1 cellular context compared by ENCODE assay signal in genomic region chr2:111883661-111884591, GRCh38.
TF ChIP-seq lines count a peak whose summit lies in the region.

Gene ANAPC1, minus strand, starts transcription at chr2:111884193. Its CDS starts 3,368 bp downstream, at chr2:111880825.

TF ChIP-seq in GM12878, 131 proteins besides CTCF, POLR2A, EP300 and RAD21 (continued from another document and continues in another):
- TF ChIP-seq ZBTB11 (CRISPR knock-in tag; IDR thresholded peaks at IDR 0.05) (no peak), PAX5 (IDR thresholded peaks at IDR 0.05; ENCODE audit: borderline replicate concordance, low read depth, low read length) (no peak), MYC (IDR thresholded peaks at IDR 0.05; ENCODE audit: insufficient read depth, insufficient read length, insufficient replicate concordance, low read length, severe bottlenecking) (peak; percentile 78), NR2C2 (IDR thresholded peaks at IDR 0.05; ENCODE audit: borderline replicate concordance, control insufficient read depth, insufficient read length, low read depth) (no peak), ETV6 (conservative IDR thresholded peaks at IDR 0.05 in 1 of 2, IDR thresholded peaks at IDR 0.05 in 1 of 2; ENCODE audit: borderline replicate concordance in 1 of 2, low read depth in 1 of 2) (peak in 1 of 2 experiments; percentile 45; a peak in 1 of 4 replicates), SPI1 (IDR thresholded peaks at IDR 0.05; ENCODE audit: borderline replicate concordance, insufficient read depth, low read depth, low read length) (peak; percentile 77), PBX3 (IDR thresholded peaks at IDR 0.05; ENCODE audit: insufficient replicate concordance, low read depth, low read length) (no peak), JUNB (IDR thresholded peaks at IDR 0.05) (no peak), TARDBP (IDR thresholded peaks at IDR 0.05; ENCODE audit: borderline replicate concordance) (no peak), RAD51 (IDR thresholded peaks at IDR 0.05) (peak; percentile 77), ZSCAN29 (IDR thresholded peaks at IDR 0.05) (no peak), ZNF217 (IDR thresholded peaks at IDR 0.05) (no peak), NFIC (IDR thresholded peaks at IDR 0.05; ENCODE audit: low read depth, low read length) (no peak; the same call in 1 of the 2 replicates), KAT2A (conservative IDR thresholded peaks at IDR 0.05; ENCODE audit: control insufficient read depth, low read depth, low read length) (no peak), MEF2B (IDR thresholded peaks at IDR 0.05; ENCODE audit: partially characterized antibody, poor library complexity, severe bottlenecking) (peak; percentile 58), POLR2AphosphoS2 (IDR thresholded peaks at IDR 0.05; ENCODE audit: low read depth, low read length) (peak; percentile 78), MLLT1 (IDR thresholded peaks at IDR 0.05) (peak; percentile 24; the same call in 1 of the 2 replicates), ZBED1 (IDR thresholded peaks at IDR 0.05; ENCODE audit: borderline replicate concordance) (no peak; the same call in 1 of the 2 replicates), IKZF2 (IDR thresholded peaks at IDR 0.05) (no peak; a peak in 1 of 4 replicates), SP1 (IDR thresholded peaks at IDR 0.05; ENCODE audit: low read depth, low read length) (peak; percentile 39), ZNF24 (IDR thresholded peaks at IDR 0.05) (no peak), MTA2 (IDR thresholded peaks at IDR 0.05; ENCODE audit: low read depth) (no peak), CHD4 (IDR thresholded peaks at IDR 0.05) (no peak), WRNIP1 (IDR thresholded peaks at IDR 0.05; ENCODE audit: borderline replicate concordance, low read depth, low read length) (0 out of 2 replicates have a peak, but pooled peaks have one; percentile 62), GABPA (IDR thresholded peaks at IDR 0.05; ENCODE audit: low read depth) (no peak), ZNF687 (IDR thresholded peaks at IDR 0.05) (no peak), MYB (IDR thresholded peaks at IDR 0.05; ENCODE audit: borderline replicate concordance, low read depth, low read length) (no peak), HSF1 (IDR thresholded peaks at IDR 0.05; ENCODE audit: low read depth, low read length) (no peak), KLF5 (IDR thresholded peaks at IDR 0.05; ENCODE audit: partially characterized antibody) (peak; percentile 10), ATF2 (IDR thresholded peaks at IDR 0.05; ENCODE audit: low read length) (no peak), BRCA1 (IDR thresholded peaks at IDR 0.05; ENCODE audit: low read depth, low read length) (no peak), REST (IDR thresholded peaks at IDR 0.05; ENCODE audit: low read depth, low read length) (no peak), RFX5 (IDR thresholded peaks at IDR 0.05; ENCODE audit: low read depth, low read length) (no peak), SKIL (IDR thresholded peaks at IDR 0.05; ENCODE audit: low read depth, poor library complexity, severe bottlenecking) (no peak), CBX5 (IDR thresholded peaks at IDR 0.05; ENCODE audit: low read depth) (0 out of 2 replicates have a peak, but pooled peaks have one; percentile 15), TBL1XR1 (IDR thresholded peaks at IDR 0.05; ENCODE audit: low read depth, low read length) (no peak; the same call in 1 of the 2 replicates)
